In genomic region chr11:65860278-65861164, GRCh38 we compare ENCODE assay signal across 1 cellular context.
TF ChIP-seq lines count a peak whose summit lies in the region.

A gene with protein sequence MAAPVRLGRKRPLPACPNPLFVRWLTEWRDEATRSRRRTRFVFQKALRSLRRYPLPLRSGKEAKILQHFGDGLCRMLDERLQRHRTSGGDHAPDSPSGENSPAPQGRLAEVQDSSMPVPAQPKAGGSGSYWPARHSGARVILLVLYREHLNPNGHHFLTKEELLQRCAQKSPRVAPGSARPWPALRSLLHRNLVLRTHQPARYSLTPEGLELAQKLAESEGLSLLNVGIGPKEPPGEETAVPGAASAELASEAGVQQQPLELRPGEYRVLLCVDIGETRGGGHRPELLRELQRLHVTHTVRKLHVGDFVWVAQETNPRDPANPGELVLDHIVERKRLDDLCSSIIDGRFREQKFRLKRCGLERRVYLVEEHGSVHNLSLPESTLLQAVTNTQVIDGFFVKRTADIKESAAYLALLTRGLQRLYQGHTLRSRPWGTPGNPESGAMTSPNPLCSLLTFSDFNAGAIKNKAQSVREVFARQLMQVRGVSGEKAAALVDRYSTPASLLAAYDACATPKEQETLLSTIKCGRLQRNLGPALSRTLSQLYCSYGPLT (plus strand): TSS chr11:65860433. CDS start chr11:65860754, 321 bp downstream.

TF ChIP-seq in WTC11, 78 proteins besides CTCF, POLR2A, EP300 and RAD21 (continued from another document):
- no peak for TF ChIP-seq ZNF138 (CRISPR knock-in tag; conservative IDR thresholded peaks at IDR 0.05)
- TF ChIP-seq, protein P1, sequence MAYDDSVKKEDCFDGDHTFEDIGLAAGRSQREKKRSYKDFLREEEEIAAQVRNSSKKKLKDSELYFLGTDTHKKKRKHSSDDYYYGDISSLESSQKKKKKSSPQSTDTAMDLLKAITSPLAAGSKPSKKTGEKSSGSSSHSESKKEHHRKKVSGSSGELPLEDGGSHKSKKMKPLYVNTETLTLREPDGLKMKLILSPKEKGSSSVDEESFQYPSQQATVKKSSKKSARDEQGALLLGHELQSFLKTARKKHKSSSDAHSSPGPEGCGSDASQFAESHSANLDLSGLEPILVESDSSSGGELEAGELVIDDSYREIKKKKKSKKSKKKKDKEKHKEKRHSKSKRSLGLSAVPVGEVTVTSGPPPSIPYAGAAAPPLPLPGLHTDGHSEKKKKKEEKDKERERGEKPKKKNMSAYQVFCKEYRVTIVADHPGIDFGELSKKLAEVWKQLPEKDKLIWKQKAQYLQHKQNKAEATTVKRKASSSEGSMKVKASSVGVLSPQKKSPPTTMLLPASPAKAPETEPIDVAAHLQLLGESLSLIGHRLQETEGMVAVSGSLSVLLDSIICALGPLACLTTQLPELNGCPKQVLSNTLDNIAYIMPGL (CRISPR knock-in tag; IDR thresholded peaks at IDR 0.05) = peak; percentile 87
- no peak for TF ChIP-seq NR1H2 (CRISPR knock-in tag; IDR thresholded peaks at IDR 0.05)
- TF ChIP-seq, protein P2, sequence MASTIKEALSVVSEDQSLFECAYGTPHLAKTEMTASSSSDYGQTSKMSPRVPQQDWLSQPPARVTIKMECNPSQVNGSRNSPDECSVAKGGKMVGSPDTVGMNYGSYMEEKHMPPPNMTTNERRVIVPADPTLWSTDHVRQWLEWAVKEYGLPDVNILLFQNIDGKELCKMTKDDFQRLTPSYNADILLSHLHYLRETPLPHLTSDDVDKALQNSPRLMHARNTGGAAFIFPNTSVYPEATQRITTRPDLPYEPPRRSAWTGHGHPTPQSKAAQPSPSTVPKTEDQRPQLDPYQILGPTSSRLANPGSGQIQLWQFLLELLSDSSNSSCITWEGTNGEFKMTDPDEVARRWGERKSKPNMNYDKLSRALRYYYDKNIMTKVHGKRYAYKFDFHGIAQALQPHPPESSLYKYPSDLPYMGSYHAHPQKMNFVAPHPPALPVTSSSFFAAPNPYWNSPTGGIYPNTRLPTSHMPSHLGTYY (CRISPR knock-in tag; IDR thresholded peaks at IDR 0.05) = no peak
- no peak for TF ChIP-seq ZNF281 (CRISPR knock-in tag; IDR thresholded peaks at IDR 0.05)
- no peak for TF ChIP-seq TCF7 (CRISPR knock-in tag; IDR thresholded peaks at IDR 0.05; ENCODE audit: low read depth)
- no peak for TF ChIP-seq OVOL2 (CRISPR knock-in tag; IDR thresholded peaks at IDR 0.05; ENCODE audit: borderline replicate concordance)
- no peak for TF ChIP-seq ZNF263 (CRISPR knock-in tag; IDR thresholded peaks at IDR 0.05; ENCODE audit: low read depth)
- 0 out of 2 replicates have a peak, but pooled peaks have one; percentile 81 for TF ChIP-seq CBFB (CRISPR knock-in tag; IDR thresholded peaks at IDR 0.05; ENCODE audit: low read depth)
- no peak for TF ChIP-seq GABPB1 (CRISPR knock-in tag; IDR thresholded peaks at IDR 0.05)
- peak; percentile 66; the same call in 1 of the 2 replicates for TF ChIP-seq USF1 (CRISPR knock-in tag; IDR thresholded peaks at IDR 0.05)
- TF ChIP-seq, protein P3, sequence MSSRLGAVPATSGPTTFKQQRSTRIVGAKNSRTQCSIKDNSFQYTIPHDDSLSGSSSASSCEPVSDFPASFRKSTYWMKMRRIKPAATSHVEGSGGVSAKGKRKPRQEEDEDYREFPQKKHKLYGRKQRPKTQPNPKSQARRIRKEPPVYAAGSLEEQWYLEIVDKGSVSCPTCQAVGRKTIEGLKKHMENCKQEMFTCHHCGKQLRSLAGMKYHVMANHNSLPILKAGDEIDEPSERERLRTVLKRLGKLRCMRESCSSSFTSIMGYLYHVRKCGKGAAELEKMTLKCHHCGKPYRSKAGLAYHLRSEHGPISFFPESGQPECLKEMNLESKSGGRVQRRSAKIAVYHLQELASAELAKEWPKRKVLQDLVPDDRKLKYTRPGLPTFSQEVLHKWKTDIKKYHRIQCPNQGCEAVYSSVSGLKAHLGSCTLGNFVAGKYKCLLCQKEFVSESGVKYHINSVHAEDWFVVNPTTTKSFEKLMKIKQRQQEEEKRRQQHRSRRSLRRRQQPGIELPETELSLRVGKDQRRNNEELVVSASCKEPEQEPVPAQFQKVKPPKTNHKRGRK (CRISPR knock-in tag; IDR thresholded peaks at IDR 0.05; ENCODE audit: borderline replicate concordance) = no peak
- TF ChIP-seq JUN (CRISPR knock-in tag; IDR thresholded peaks at IDR 0.05) = no peak
- TF ChIP-seq, protein P4, sequence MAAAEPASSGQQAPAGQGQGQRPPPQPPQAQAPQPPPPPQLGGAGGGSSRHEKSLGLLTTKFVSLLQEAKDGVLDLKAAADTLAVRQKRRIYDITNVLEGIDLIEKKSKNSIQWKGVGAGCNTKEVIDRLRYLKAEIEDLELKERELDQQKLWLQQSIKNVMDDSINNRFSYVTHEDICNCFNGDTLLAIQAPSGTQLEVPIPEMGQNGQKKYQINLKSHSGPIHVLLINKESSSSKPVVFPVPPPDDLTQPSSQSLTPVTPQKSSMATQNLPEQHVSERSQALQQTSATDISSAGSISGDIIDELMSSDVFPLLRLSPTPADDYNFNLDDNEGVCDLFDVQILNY (CRISPR knock-in tag; IDR thresholded peaks at IDR 0.05) = 0 out of 2 replicates have a peak, but pooled peaks have one; percentile 82
- TF ChIP-seq SMAD3 (CRISPR knock-in tag; IDR thresholded peaks at IDR 0.05; ENCODE audit: borderline replicate concordance) = no peak
- TF ChIP-seq ESRRA (CRISPR knock-in tag; IDR thresholded peaks at IDR 0.05; ENCODE audit: borderline replicate concordance) = no peak
- TF ChIP-seq MYBL2 (CRISPR knock-in tag; IDR thresholded peaks at IDR 0.05) = no peak
